In the genomic region with DNA sequence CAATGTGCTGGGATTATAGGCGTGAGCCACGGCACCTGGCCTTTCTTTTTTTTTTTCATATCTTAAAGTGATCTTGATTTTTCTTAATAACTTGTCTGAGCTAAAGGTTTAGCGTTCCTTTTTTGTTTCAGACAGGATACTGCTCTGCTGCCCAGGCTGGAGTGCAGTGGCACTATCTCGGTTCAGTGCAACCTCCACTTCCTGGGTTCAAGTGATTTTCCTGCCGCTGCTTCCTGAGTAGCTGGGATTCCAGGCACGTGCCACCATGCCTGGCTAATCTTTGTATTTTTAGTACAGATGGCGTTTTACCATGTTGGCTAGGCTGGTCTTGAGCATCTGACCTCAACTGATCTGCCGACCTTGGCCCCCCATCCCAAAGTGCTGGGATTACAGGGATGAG, we compare ENCODE assay signal across 23 cellular contexts. TPM values are rescaled to one million over a fixed set of nuclear protein-coding genes. Genes with fewer than 3 reads are reported as not detected.
"Had no signal": no experiment of that assay in that cellular context is flagged by ENCODE, and none has a peak within 500 bp of the region (broad histone marks: within the 10 kb centered on the region; RNA-seq: fewer than 3 reads in every experiment).

No MANE protein-coding gene starts in this region.

- H3K27me3 Mint-ChIP-seq: activated CD8-positive, alpha-beta memory T cell treated with anti-CD3 and anti-CD28 coated beads, Interleukin-2, amount 10 ng/mL, durations not matched to agents 7 days and 5 days; stimulated activated memory B cell treated with anti-CD40 and anti-IgM and Interleukin-4, amounts not matched to agents 10 μg/mL and 1 μg/mL and 100 μg/mL, for 72 hours had no signal

- H3K27ac ChIP-seq: brain microvascular endothelial cell, dorsolateral prefrontal cortex, gastroesophageal sphincter, neural progenitor cell, ovary, vagina had no signal

- H3K9me3 ChIP-seq: gastroesophageal sphincter, left lung, ovary, vagina had no signal

- DNase-seq: activated CD4-positive, CD25-positive, alpha-beta regulatory T cell; activated CD8-positive, alpha-beta memory T cell treated with anti-CD3 and anti-CD28 coated beads, Interleukin-2, amount 10 ng/mL, durations not matched to agents 7 days and 5 days; activated effector memory CD4-positive, alpha-beta T cell treated with Interleukin-2 at 50 U/mL for 16 hours; activated T-cell treated with anti-CD3 and anti-CD28 coated beads, Interleukin-2, amount 50 U/mL, for 4 hours; anterior cingulate cortex; brain microvascular endothelial cell; dorsolateral prefrontal cortex; endodermal cell; erythroblast; islet precursor cell; left lung; ovary; stimulated activated CD4-positive, alpha-beta T cell treated with anti-CD3 and anti-CD28 coated beads, Interleukin-2, amount 100 ng/mL, for 48 hours; SW 1271 had no signal

- H3K27me3 ChIP-seq: brain microvascular endothelial cell, dorsolateral prefrontal cortex, gastroesophageal sphincter, left lung, neural progenitor cell, ovary, vagina had no signal

- H3K36me3 Mint-ChIP-seq: mesothelial cell of epicardium had no signal

- H3K9ac ChIP-seq: neural progenitor cell had no signal

- H3K4me3 Mint-ChIP-seq: activated CD8-positive, alpha-beta memory T cell treated with anti-CD3 and anti-CD28 coated beads, Interleukin-2, amount 10 ng/mL, durations not matched to agents 7 days and 5 days; activated T-cell treated with anti-CD3 and anti-CD28 coated beads, Interleukin-2, amount 50 U/mL, for 4 hours; endodermal cell; mesothelial cell of epicardium; neural progenitor cell; stimulated activated memory B cell treated with anti-CD40 and anti-IgM and Interleukin-4, amounts not matched to agents 10 μg/mL and 1 μg/mL and 100 μg/mL, for 72 hours; T-helper 2 cell treated with Interferon-gamma antibody and Interleukin-4, amounts not matched to agents 5 μg/mL and 100 μg/mL, for 36 hours had no signal

- H3K9me3 Mint-ChIP-seq: activated naive CD4-positive, alpha-beta T cell treated with anti-CD3 and anti-CD28 coated beads, Interleukin-2, amount 50 U/mL, for 72 hours; activated T-cell treated with anti-CD3 and anti-CD28 coated beads, Interleukin-2, amount 50 U/mL, for 4 hours; endodermal cell; mesothelial cell of epicardium; neural progenitor cell; stimulated activated memory B cell treated with anti-CD40 and anti-IgM and Interleukin-4, amounts not matched to agents 10 μg/mL and 1 μg/mL and 100 μg/mL, for 72 hours; T-helper 2 cell treated with Interferon-gamma antibody and Interleukin-4, amounts not matched to agents 5 μg/mL and 100 μg/mL, for 36 hours had no signal

- H3K4me3 ChIP-seq: dorsolateral prefrontal cortex, gastroesophageal sphincter, left lung, neural progenitor cell, ovary, vagina had no signal

- H3K4me2 ChIP-seq: neural progenitor cell had no signal

- H3K27ac Mint-ChIP-seq: endodermal cell, neural progenitor cell had no signal

- H3K36me3 ChIP-seq: neural progenitor cell, ovary had no signal

- ATAC-seq: activated CD8-positive, alpha-beta memory T cell treated with anti-CD3 and anti-CD28 coated beads, Interleukin-2, amount 10 ng/mL, durations not matched to agents 7 days and 5 days; activated naive CD4-positive, alpha-beta T cell treated with anti-CD3 and anti-CD28 coated beads, Interleukin-2, amount 50 U/mL, for 72 hours; activated T-cell treated with anti-CD3 and anti-CD28 coated beads, Interleukin-2, amount 50 U/mL, for 4 hours; gastroesophageal sphincter; stimulated activated memory B cell treated with anti-CD40 and anti-IgM and Interleukin-4, amounts not matched to agents 10 μg/mL and 1 μg/mL and 100 μg/mL, for 72 hours had no signal

RNA-seq across cellular contexts. Expression of a gene that starts 21.2 kb away (rescaled TPM):
- total RNA-seq: activated CD8-positive, alpha-beta memory T cell treated with anti-CD3 and anti-CD28 coated beads, Interleukin-2, amount 10 ng/mL, durations not matched to agents 7 days and 5 days; activated T-cell treated with anti-CD3 and anti-CD28 coated beads, Interleukin-2, amount 50 U/mL, for 4 hours; gastroesophageal sphincter; skeletal muscle tissue; vagina had no signal

RNA-seq across cellular contexts. Expression of a gene that starts 23.5 kb away (rescaled TPM):
- total RNA-seq: activated CD8-positive, alpha-beta memory T cell treated with anti-CD3 and anti-CD28 coated beads, Interleukin-2, amount 10 ng/mL, durations not matched to agents 7 days and 5 days; activated naive CD4-positive, alpha-beta T cell treated with anti-CD3 and anti-CD28 coated beads, Interleukin-2, amount 50 U/mL, for 72 hours; activated T-cell treated with anti-CD3 and anti-CD28 coated beads, Interleukin-2, amount 50 U/mL, for 4 hours; endodermal cell; gastroesophageal sphincter; left lung; mesothelial cell of epicardium; ovary; SK-MEL-5; vagina had no signal
- polyA plus RNA-seq: ovary had no signal
